1 cellular context compared by ENCODE assay signal in the genomic region with DNA sequence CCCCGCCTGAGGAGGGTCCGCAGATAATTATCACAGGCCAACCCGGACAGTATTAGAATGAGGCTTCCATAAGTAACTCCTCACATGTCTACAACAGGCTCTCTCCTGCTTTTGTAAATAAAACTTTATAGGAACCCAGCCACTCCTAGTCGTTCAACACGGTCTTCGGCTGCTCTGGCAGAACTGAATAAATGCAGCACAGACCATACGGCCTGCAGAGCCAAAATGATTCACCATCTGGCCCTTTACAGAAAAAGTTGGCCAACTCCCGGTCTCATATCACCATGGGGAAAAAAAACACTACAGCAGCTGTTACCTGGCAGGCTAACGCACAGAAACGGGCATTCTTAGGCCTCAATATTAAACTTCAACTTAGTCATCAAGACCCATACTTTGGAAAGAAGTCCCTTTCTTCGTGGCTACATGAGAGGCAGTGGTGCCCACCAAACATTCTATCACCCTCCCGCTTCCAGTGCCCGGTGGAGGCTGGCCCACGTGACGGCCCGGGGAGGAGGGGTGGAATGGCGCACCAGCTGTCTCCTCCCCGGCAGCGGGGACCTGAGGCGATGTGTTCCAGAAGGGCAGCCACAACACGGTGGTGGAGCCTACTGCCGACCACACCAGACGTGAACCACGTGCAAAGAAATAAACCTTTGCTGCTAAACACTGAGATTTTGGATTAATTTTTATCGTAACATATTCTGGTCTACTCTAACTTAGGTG. TPM values are rescaled to one million over a fixed set of nuclear protein-coding genes. Genes with fewer than 3 reads are reported as not detected.
"Had no signal": no experiment of that assay in that cellular context is flagged by ENCODE, and none has a peak within 500 bp of the region (broad histone marks: within the 10 kb centered on the region; RNA-seq: fewer than 3 reads in every experiment).

No MANE protein-coding gene starts in this region.

RNA-seq across cellular contexts. Expression of a gene that starts 59.6 kb away (rescaled TPM):
- polyA plus RNA-seq: immature natural killer cell had no signal
